ENCODE assay signal across 9 cellular contexts in the genomic region with DNA sequence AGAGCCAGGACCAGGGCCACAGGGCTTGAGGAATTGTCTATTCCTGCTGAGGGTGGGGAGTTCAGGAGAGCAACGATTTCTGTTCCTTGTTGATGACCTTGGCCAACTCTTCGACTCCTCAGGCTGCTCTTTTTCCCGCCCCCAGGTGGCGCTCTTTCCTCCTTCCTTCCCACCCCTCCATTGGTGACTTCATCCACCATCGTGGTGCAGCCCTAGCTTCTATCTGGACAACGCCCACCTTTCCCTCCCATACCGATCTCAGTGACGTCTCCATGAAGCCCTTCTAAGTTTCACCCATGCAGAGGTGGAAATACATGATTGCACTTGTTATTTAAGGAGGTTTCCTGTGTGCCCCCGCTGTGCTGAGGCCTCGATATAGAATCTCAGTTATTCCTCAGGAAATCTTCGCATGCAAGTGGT. TPM values are rescaled to one million over a fixed set of nuclear protein-coding genes. Genes with fewer than 3 reads are reported as not detected.
DNase-seq lines count a peak whose midpoint lies in the region; ATAC-seq and TF ChIP-seq lines count a peak whose summit lies in the region.
"Had no signal": no experiment of that assay in that cellular context is flagged by ENCODE, and none has a peak within 500 bp of the region (broad histone marks: within the 10 kb centered on the region; RNA-seq: fewer than 3 reads in every experiment).

No MANE protein-coding gene starts in this region.

- H2AFZ ChIP-seq in H9 (ENCODE audit: low read length): no peak overlapping the region

- WGBS in H9 (ENCODE audit: extremely low coverage, insufficient read length, low lambda C conversion rate): no CpG with 5 or more reads among the region's 11 CpGs
- 46% methylated on average over 11 of the region's 11 CpGs for WGBS in right cardiac atrium

- no peak overlapping the region for H3K4me3 Mint-ChIP-seq in Calu3 (ENCODE audit: low read depth, unreplicated experiment)
- no peak overlapping the region for H3K4me3 Mint-ChIP-seq in H9

- H3K27ac ChIP-seq in H9 (ENCODE audit: insufficient read length, low read depth, low read length) (no peak overlapping the region), right cardiac atrium (ENCODE audit: low read length) (no peak overlapping the region)
- H3K27ac ChIP-seq: psoas muscle had no signal

- no peak overlapping the region for H2BK5ac ChIP-seq in H9 (ENCODE audit: insufficient read length, low read length)

- no peak overlapping the region for H4K8ac ChIP-seq in H9 (replicated peaks; ENCODE audit: insufficient read length, low read depth, low read length)

- no peak overlapping the region for H3K4me3 ChIP-seq in right cardiac atrium (ENCODE audit: low read length)
- H3K4me3 ChIP-seq: psoas muscle had no signal

- no peak overlapping the region for H3K18ac ChIP-seq in H9 (ENCODE audit: insufficient read length, low read depth, low read length)

- no peak overlapping the region for H2BK20ac ChIP-seq in H9 (ENCODE audit: low read depth, low read length, poor library complexity, severe bottlenecking)

- no peak overlapping the region for H3K27ac Mint-ChIP-seq in Calu3 (ENCODE audit: unreplicated experiment)
- no peak overlapping the region; a peak in 1 of 7 replicates for H3K27ac Mint-ChIP-seq in H9

- H3K9me3 ChIP-seq in H9 (ENCODE audit: control insufficient read depth, low read depth, low read length): no peaks in the 10 kb centered on the region
- no peaks in the 10 kb centered on the region for H3K9me3 ChIP-seq in right cardiac atrium (ENCODE audit: control insufficient read depth, low read length)

- H3K4me1 ChIP-seq in H9 (ENCODE audit: insufficient read depth, low read length): no peaks in the 10 kb centered on the region
- H3K4me1 ChIP-seq in right cardiac atrium (ENCODE audit: control insufficient read depth, insufficient read depth, low read length): no peaks in the 10 kb centered on the region
- H3K4me1 ChIP-seq: psoas muscle had no signal

- H3K79me2 ChIP-seq in H9 (ENCODE audit: insufficient read depth, low read length): no peaks in the 10 kb centered on the region

- intact Hi-C loops in Calu3 (cut with micrococcal nuclease; ENCODE audit: unreplicated experiment): loop anchor here (10.0 kb wide), 1 partner anchor 239 kb away; the partner anchor contains the start of gene SDK1
- intact Hi-C loops in right cardiac atrium (cut with DNase I): no loop called here

- H4K20me1 ChIP-seq in H9 (ENCODE audit: control insufficient read depth, insufficient read depth, insufficient read length): no peaks in the 10 kb centered on the region

- ATAC-seq in right cardiac atrium (no peak), HG02763 (IDR thresholded peaks at IDR 0.05; ENCODE audit: unreplicated experiment) (no peak)
- ATAC-seq: psoas muscle had no signal

- DNase-seq in Calu3 (peak; percentile 67), H9 (peak; percentile 88), NOMO-1 treated with DMSO at 0.1 percent for 48 hours (lab: John Stamatoyannopoulos, UW; ENCODE audit: unreplicated experiment) (peak; percentile 37), activated T-helper 1 cell treated with Interleukin-2 at 50 U/mL for 16 hours (ENCODE audit: low read depth) (peak; percentile 44), right cardiac atrium (peak in 2 of 3 donors; percentile 26 to 47), NCI-H2171 treated with DMSO at 0.1 percent for 48 hours (lab: John Stamatoyannopoulos, UW) (no peak)
- DNase-seq in stimulated activated CD4-positive, alpha-beta T cell treated with anti-CD3 and anti-CD28 coated beads, Interleukin-4, amount 100 ng/mL, for 48 hours (ENCODE audit: low read depth in 2 of 2): peak; percentile 60 to 69

- H3K4me1 Mint-ChIP-seq in Calu3 (ENCODE audit: low read depth, unreplicated experiment): no peaks in the 10 kb centered on the region
- peaks cover 14 to 17% of the 10 kb centered on the region in 2 experiments for H3K4me1 Mint-ChIP-seq in H9

- H3K36me3 Mint-ChIP-seq in Calu3 (ENCODE audit: insufficient read depth, unreplicated experiment): no peaks in the 10 kb centered on the region
- peaks cover 0 to 6% (median under 1%) of the 10 kb centered on the region in 3 experiments; a peak in 4 of 7 replicates for H3K36me3 Mint-ChIP-seq in H9 (ENCODE audit: insufficient read depth in 1 of 3, low read depth in 3 of 3)

- H3K23me2 ChIP-seq in H9 (ENCODE audit: insufficient read length, low read depth, low read length, poor library complexity, severe bottlenecking): no peaks in the 10 kb centered on the region

- no peak overlapping the region for H3K23ac ChIP-seq in H9 (ENCODE audit: insufficient read length, low read depth, low read length)

- no peak overlapping the region for H2BK120ac ChIP-seq in H9 (ENCODE audit: low read depth, low read length, poor library complexity, severe bottlenecking)

- H2BK12ac ChIP-seq in H9 (ENCODE audit: insufficient read length, low read depth, low read length): no peak overlapping the region

- H3K56ac ChIP-seq in H9 (ENCODE audit: insufficient read length, low read depth, low read length): no peak overlapping the region

- H4K91ac ChIP-seq in H9 (ENCODE audit: insufficient read length, low read depth, low read length): no peak overlapping the region

- H3K9ac ChIP-seq in H9 (ENCODE audit: extremely low read depth, insufficient read length, low read length): no peak overlapping the region

- TF ChIP-seq CTCF in Calu3 (IDR thresholded peaks at IDR 0.05; ENCODE audit: unreplicated experiment) (peak; percentile 62), H9 (conservative IDR thresholded peaks at IDR 0.05) (peak; percentile 92)

- H3T11ph ChIP-seq in H9 (ENCODE audit: low read length): no peak overlapping the region

- peaks cover 9% of the 10 kb centered on the region for H3K9me3 Mint-ChIP-seq in Calu3 (ENCODE audit: low read depth, unreplicated experiment)
- peaks cover 3% of the 10 kb centered on the region in 2 experiments for H3K9me3 Mint-ChIP-seq in H9

- BruUV-seq in Calu3 (replicated peaks; lab: Mats Ljungman, UMichigan): no TSS peak

- H3K4me2 ChIP-seq in H9 (ENCODE audit: insufficient read depth, insufficient read length, low read length): no peak overlapping the region

- H3K79me1 ChIP-seq in H9 (ENCODE audit: insufficient read depth, low read depth, low read length, poor library complexity, severe bottlenecking): no peaks in the 10 kb centered on the region

- H3K14ac ChIP-seq in H9 (ENCODE audit: insufficient read depth, low read length): no peak overlapping the region

- CTCF ChIA-PET in Calu3 (lab: Charles Lee): interaction anchor here (0.7 to 1.5 kb wide), 4 partner anchors 9 to 118 kb away, joined by 3 to 4 read pairs (median 4); no protein-coding TSS in a partner anchor

- no peak overlapping the region for H3K4ac ChIP-seq in H9 (ENCODE audit: low read depth, low read length)

- H3K27me3 Mint-ChIP-seq in Calu3 (ENCODE audit: unreplicated experiment) (peaks cover 49% of the 10 kb centered on the region), H9 (ENCODE audit: low read depth) (peaks cover 8% of the 10 kb centered on the region)

- H2AK5ac ChIP-seq in H9 (ENCODE audit: insufficient read length, low read length): no peak overlapping the region

- no peak overlapping the region for H2BK15ac ChIP-seq in H9 (ENCODE audit: low read depth, low read length)

- H3K27me3 ChIP-seq in H9 (ENCODE audit: insufficient read depth, low read length): no peaks in the 10 kb centered on the region
- no peaks in the 10 kb centered on the region for H3K27me3 ChIP-seq in right cardiac atrium (ENCODE audit: control insufficient read depth, insufficient read depth)

- no peak overlapping the region for H4K5ac ChIP-seq in H9 (ENCODE audit: insufficient read length, low read depth, low read length)

RNA-seq across cellular contexts. Expression of gene CARD11, which starts 22.1 kb away (rescaled TPM):
- total RNA-seq in Calu3 (2022) (79.2 and 87.2 TPM in 2 replicates), H9 (2021) (20.0 and 22.3 TPM in 2 replicates), right cardiac atrium (under 1 TPM; 0.22 to 0.96 (median 0.58) TPM)
- 0.16 TPM for polyA plus RNA-seq in right cardiac atrium

Comparison
In these comparisons a context has a peak if more than half of its experiments do, and no peak if none do; other contexts are left out.
1. RNA of gene CARD11, which starts 22.1 kb away (total RNA-seq): 79.2 to 87.2 TPM in Calu3 and 20.0 to 22.3 TPM in H9; 0.22 to 0.96 TPM in right cardiac atrium; every median in the first group is over 10 times any median in the second.